Comparison of ENCODE assay signal across 7 cellular contexts in the genomic region with DNA sequence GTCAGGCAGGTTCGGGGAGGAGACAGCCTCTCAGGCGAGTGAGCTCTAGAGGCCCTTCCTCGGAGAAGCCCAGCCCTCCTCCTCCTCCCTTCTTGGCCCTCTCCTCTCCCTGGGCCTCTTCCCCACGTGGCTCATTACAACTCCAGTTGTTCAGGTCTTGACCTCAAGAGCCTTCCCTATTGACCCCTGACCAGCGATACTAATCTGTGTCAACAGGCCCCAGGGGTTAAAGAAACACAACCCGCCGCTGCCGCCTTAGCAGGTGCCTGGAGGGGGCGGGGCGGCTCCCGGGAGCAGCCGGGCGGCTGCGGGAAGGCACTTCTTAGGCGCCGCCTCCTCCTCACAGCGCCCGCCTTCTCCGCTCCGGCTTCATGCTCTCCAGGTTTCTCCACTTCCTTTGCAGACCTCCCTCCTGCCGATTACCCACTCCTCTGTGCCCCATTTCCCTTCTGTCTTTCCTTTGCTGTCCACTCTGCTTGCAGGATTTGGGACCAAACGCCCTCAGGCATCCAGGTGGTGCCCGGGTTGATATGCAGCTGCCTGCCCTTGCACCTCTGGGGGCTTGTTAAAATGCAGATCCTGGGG. TPM values are rescaled to one million over a fixed set of nuclear protein-coding genes. Genes with fewer than 3 reads are reported as not detected.
DNase-seq lines count a peak whose midpoint lies in the region; ATAC-seq, FAIRE-seq and TF ChIP-seq lines count a peak whose summit lies in the region.

No MANE protein-coding gene starts in this region.

- no peak overlapping the region for H3T11ph ChIP-seq in H9 (ENCODE audit: low read length)

- no peak for TF ChIP-seq POLR2A in GM12878 (IDR thresholded peaks at IDR 0.05; ENCODE audit: low read depth, low read length)

- H3K27ac Mint-ChIP-seq in H9, result no peak overlapping the region

- FAIRE-seq in GM12878 (lab: Jason Lieb, UNC), result no peak

- intact Hi-C loops in GM12878 (cut with micrococcal nuclease; ENCODE audit: unreplicated experiment), result no loop called here
- intact Hi-C loops in left colon (cut with DNase I, micrococcal nuclease), result no loop called here

- H3K9me3 ChIP-seq in H9 (ENCODE audit: control insufficient read depth, low read depth, low read length) (no peaks in the 10 kb centered on the region), GM12878 (replicated peaks; ENCODE audit: control insufficient read depth, insufficient read depth, low read length) (no peaks in the 10 kb centered on the region)

- H3K27me3 ChIP-seq in H9 (ENCODE audit: insufficient read depth, low read length), result peaks cover 66% of the 10 kb centered on the region
- peaks cover 0 to 9% of the 10 kb centered on the region in 2 experiments; a peak in 3 of 4 replicates for H3K27me3 ChIP-seq in GM12878 (replicated peaks in 1 of 2; ENCODE audit: control insufficient read depth in 2 of 2, insufficient read depth in 2 of 2, low read length in 1 of 2)

- H3K79me2 ChIP-seq in H9 (ENCODE audit: insufficient read depth, low read length) (no peaks in the 10 kb centered on the region), GM12878 (ENCODE audit: control insufficient read depth, insufficient read depth, low read length) (no peaks in the 10 kb centered on the region)

- no TSS peak for BruUV-seq in GM12878 (replicated peaks; lab: Mats Ljungman, UMichigan)

- no peak overlapping the region for H3K4me3 ChIP-seq in GM12878

- no peak overlapping the region for H2BK20ac ChIP-seq in H9 (ENCODE audit: low read depth, low read length, poor library complexity, severe bottlenecking)

- no peak overlapping the region for H4K5ac ChIP-seq in H9 (ENCODE audit: insufficient read length, low read depth, low read length)

- TF ChIP-seq CTCF in H9 (conservative IDR thresholded peaks at IDR 0.05) (0 out of 3 replicates have a peak, but pooled peaks have one; percentile 9), GM12878 (IDR thresholded peaks at IDR 0.05 in 2 of 3, conservative IDR thresholded peaks at IDR 0.05 in 1 of 3; ENCODE audit: control insufficient read depth in 2 of 3, extremely low read depth in 1 of 3, insufficient read depth in 1 of 3, low read depth in 3 of 3, low read length in 3 of 3) (no peak)

- no peak overlapping the region for H2BK12ac ChIP-seq in H9 (ENCODE audit: insufficient read length, low read depth, low read length)

- H3K9me3 Mint-ChIP-seq in H9, result peaks cover 0 to 10% of the 10 kb centered on the region in 2 experiments; a peak in 2 of 5 replicates

- no peak overlapping the region for H4K91ac ChIP-seq in H9 (ENCODE audit: insufficient read length, low read depth, low read length)

- H3K79me1 ChIP-seq in H9 (ENCODE audit: insufficient read depth, low read depth, low read length, poor library complexity, severe bottlenecking), result no peaks in the 10 kb centered on the region

- H2BK5ac ChIP-seq in H9 (ENCODE audit: insufficient read length, low read length), result no peak overlapping the region

- H4K20me1 ChIP-seq in H9 (ENCODE audit: control insufficient read depth, insufficient read depth, insufficient read length) (no peaks in the 10 kb centered on the region), GM12878 (ENCODE audit: control insufficient read depth, insufficient read depth) (no peaks in the 10 kb centered on the region)

- peaks cover 33 to 50% of the 10 kb centered on the region in 2 experiments for H3K4me1 Mint-ChIP-seq in H9

- no peak overlapping the region for H2BK15ac ChIP-seq in H9 (ENCODE audit: low read depth, low read length)

- no CpG with 5 or more reads among the region's 23 CpGs for WGBS in H9 (ENCODE audit: extremely low coverage, insufficient read length, low lambda C conversion rate)
- 2% methylated on average over 22 of the region's 23 CpGs for WGBS in GM12878 (ENCODE audit: insufficient coverage, insufficient replicate concordance, low lambda C conversion rate, missing lambda C conversion rate)

- H3K4me1 ChIP-seq in H9 (ENCODE audit: insufficient read depth, low read length) (peaks cover 5% of the 10 kb centered on the region; the same call in 1 of the 2 replicates), GM12878 (ENCODE audit: control insufficient read depth, insufficient read depth, low read length) (no peaks in the 10 kb centered on the region)

- SMC1A ChIA-PET in GM12878 (lab: Charles Lee; ENCODE audit: uncharacterized antibody, unreplicated experiment), result interaction anchor here (2.1 kb wide), 1 partner anchor 10 kb away, joined by 5 read pairs; no protein-coding TSS in a partner anchor

- POLR2A ChIA-PET in GM12878 (lab: Charles Lee), result interaction anchor here (1.1 kb wide), 1 partner anchor 86 kb away, joined by 4 read pairs; no protein-coding TSS in a partner anchor

- H3K23me2 ChIP-seq in H9 (ENCODE audit: insufficient read length, low read depth, low read length, poor library complexity, severe bottlenecking), result peaks cover 3% of the 10 kb centered on the region

- H3K27me3 Mint-ChIP-seq in H9 (ENCODE audit: low read depth), result peaks cover 97% of the 10 kb centered on the region

- H3K14ac ChIP-seq in H9 (ENCODE audit: insufficient read depth, low read length), result no peak overlapping the region; the same call in 1 of the 2 replicates

- no peak overlapping the region for H2AFZ ChIP-seq in H9 (ENCODE audit: low read length)
- H2AFZ ChIP-seq in GM12878 (ENCODE audit: control insufficient read depth, low read depth, low read length), result no peak overlapping the region

- no peak overlapping the region for H3K56ac ChIP-seq in H9 (ENCODE audit: insufficient read length, low read depth, low read length)

- no peaks in the 10 kb centered on the region; a peak in 2 of 7 replicates for H3K36me3 Mint-ChIP-seq in H9 (ENCODE audit: insufficient read depth in 1 of 3, low read depth in 3 of 3)

- H3K9ac ChIP-seq in H9 (ENCODE audit: extremely low read depth, insufficient read length, low read length) (no peak overlapping the region), GM12878 (ENCODE audit: control insufficient read depth, insufficient read depth, low read length) (no peak overlapping the region)

- no peak overlapping the region for H2AK5ac ChIP-seq in H9 (ENCODE audit: insufficient read length, low read length)

- H3K4me3 Mint-ChIP-seq in H9, result peak overlapping the region; percentile 36 to 73; a peak in 4 of 5 replicates

- H2BK120ac ChIP-seq in H9 (ENCODE audit: low read depth, low read length, poor library complexity, severe bottlenecking), result no peak overlapping the region

- no peak overlapping the region for H3K23ac ChIP-seq in H9 (ENCODE audit: insufficient read length, low read depth, low read length)

- RAD21 ChIA-PET in GM12878 (lab: Charles Lee; ENCODE audit: unreplicated experiment), result no interaction called here

- no peak overlapping the region for H3K4ac ChIP-seq in H9 (ENCODE audit: low read depth, low read length)

- no peak overlapping the region for H3K27ac ChIP-seq in H9 (ENCODE audit: insufficient read length, low read depth, low read length)
- H3K27ac ChIP-seq in GM12878 (ENCODE audit: control insufficient read depth, insufficient read depth), result no peak overlapping the region
- peak overlapping the region; percentile 86 for H3K27ac ChIP-seq in substantia nigra (ENCODE audit: low read depth, low read length, poor library complexity, severe bottlenecking)

- H4K8ac ChIP-seq in H9 (replicated peaks; ENCODE audit: insufficient read length, low read depth, low read length), result no peak overlapping the region

- CTCF ChIA-PET in GM12878 (lab: Yijun Ruan, JAX), result interaction anchor here (1.6 kb wide), 1 partner anchor 10 kb away, joined by 7 read pairs; no protein-coding TSS in a partner anchor

- in situ Hi-C loops in GM12878 (cut with MboI), result no loop called here

- no peak for TF ChIP-seq RAD21 in GM12878 (IDR thresholded peaks at IDR 0.05; ENCODE audit: insufficient read depth, low read depth, low read length)

- peak; percentile 50 for ATAC-seq in GM12878
- peak; percentile 84 for ATAC-seq in left colon
- ATAC-seq in GM21360 (IDR thresholded peaks at IDR 0.05; ENCODE audit: unreplicated experiment), result no peak

- no peaks in the 10 kb centered on the region for H3K36me3 ChIP-seq in GM12878 (ENCODE audit: control insufficient read depth in 2 of 2, insufficient read depth in 2 of 2, low read length in 1 of 2)

- no peak for TF ChIP-seq EP300 in GM12878 (IDR thresholded peaks at IDR 0.05; ENCODE audit: borderline replicate concordance in 1 of 2, control insufficient read depth in 1 of 2, low read depth in 2 of 2, low read length in 2 of 2)

- H3K18ac ChIP-seq in H9 (ENCODE audit: insufficient read length, low read depth, low read length), result no peak overlapping the region

- DNase-seq in H9 (peak; percentile 89), NCI-H2171 treated with DMSO at 0.1 percent for 48 hours (lab: John Stamatoyannopoulos, UW) (peak; percentile 82), GM12878 (ENCODE audit: low read depth, low spot score) (no peak), left colon (peak; percentile 77 to 85), substantia nigra (lab: John Stamatoyannopoulos, UW) (peak in 10 of 49 donors; percentile 24 to 69 (median 42)), RKO (ENCODE audit: low spot score) (no peak)

- H3K4me2 ChIP-seq in H9 (ENCODE audit: insufficient read depth, insufficient read length, low read length) (peak overlapping the region; percentile 39), GM12878 (ENCODE audit: control insufficient read depth, insufficient read depth) (peak overlapping the region; percentile 56; the same call in 1 of the 2 replicates)

RNA-seq across cellular contexts. Expression of a gene that starts 51.0 kb away (rescaled TPM):
- total RNA-seq in H9 (2021), result 0.63 and 0.86 TPM in 2 replicates
- total RNA-seq in GM12878 (2013; cell fraction: nucleolus; rRNA removed), result 13.0 and 16.6 TPM in 2 replicates
- 29.3 and 34.8 TPM in 2 replicates for total RNA-seq in GM12878 (2014; rRNA removed)
- total RNA-seq in GM12878 (2014; rRNA removed; fragmentation: Illumina TruSeq; extraction: Trizol), result 5.8 and 5.9 TPM in 2 replicates
- total RNA-seq in GM12878 (2021), result 27.4 and 30.0 TPM in 2 replicates
- polyA plus RNA-seq in GM12878 (2011; ENCODE audit: low read depth), result 0.52 TPM
- 0.56 and 0.62 TPM in 2 replicates for polyA plus RNA-seq in GM12878 (2011; rRNA removed)
- polyA plus RNA-seq in GM12878 (2011; cell fraction: cytosol; rRNA removed), result 0.84 and 1.5 TPM in 2 replicates
- polyA plus RNA-seq in GM12878 (2011; cell fraction: nucleus; rRNA removed), result 1.7 and 2.5 TPM in 2 replicates
- polyA plus RNA-seq in GM12878 (2012), result 6.5 and 9.4 TPM in 2 replicates
- 1.3 and 2.4 TPM in 2 replicates for polyA plus RNA-seq in GM12878 (2014; fragmentation: Illumina TruSeq; extraction: Trizol)
- polyA plus RNA-seq in GM12878 (2014; fragmentation: Nextera tagmentation; extraction: Ambion mirVana), result under 1 TPM; 0.10 to 0.77 TPM
- 25.1 and 30.8 TPM in 2 replicates for polyA plus RNA-seq in GM12878 (2014; rRNA removed)
- 1 to 10 TPM; 3.1 to 8.0 TPM for polyA plus RNA-seq in GM12878 (2016; fragmentation: Nextera tagmentation; extraction: Ambion mirVana)
- polyA minus RNA-seq in GM12878 (2011; rRNA and poly(A)+ RNA removed), result 0.59 and 1.1 TPM in 2 replicates
- polyA minus RNA-seq in GM12878 (2011; cell fraction: cytosol; rRNA and poly(A)+ RNA removed), result 1.7 TPM in 1 of 2 replicates, not detected in the other
- 0.73 and 1.8 TPM in 2 replicates for polyA minus RNA-seq in GM12878 (2011; cell fraction: nucleus; rRNA and poly(A)+ RNA removed)
- 1 to 10 TPM; 2.0 to 4.5 TPM for total RNA-seq in left colon

RNA-seq across cellular contexts. Expression of a gene that starts 56.4 kb away (rescaled TPM):
- 0.20 and 0.31 TPM in 2 replicates for total RNA-seq in H9 (2021)
- 1.3 and 1.6 TPM in 2 replicates for total RNA-seq in GM12878 (2013; cell fraction: nucleolus; rRNA removed)
- 0.22 and 0.28 TPM in 2 replicates for total RNA-seq in GM12878 (2014; rRNA removed)
- 0.13 and 0.18 TPM in 2 replicates for total RNA-seq in GM12878 (2014; rRNA removed; fragmentation: Illumina TruSeq; extraction: Trizol)
- 2.2 and 2.9 TPM in 2 replicates for total RNA-seq in GM12878 (2021)
- not detected for polyA plus RNA-seq in GM12878 (2011; ENCODE audit: low read depth)
- 0.19 and 0.88 TPM in 2 replicates for polyA plus RNA-seq in GM12878 (2011; rRNA removed)
- polyA plus RNA-seq in GM12878 (2011; cell fraction: cytosol; rRNA removed), result 0.49 and 0.70 TPM in 2 replicates
- 1.3 and 2.0 TPM in 2 replicates for polyA plus RNA-seq in GM12878 (2011; cell fraction: nucleus; rRNA removed)
- 0.41 and 0.57 TPM in 2 replicates for polyA plus RNA-seq in GM12878 (2012)
- 0.22 and 0.28 TPM in 2 replicates for polyA plus RNA-seq in GM12878 (2014; fragmentation: Illumina TruSeq; extraction: Trizol)
- polyA plus RNA-seq in GM12878 (2014; fragmentation: Nextera tagmentation; extraction: Ambion mirVana), result under 1 TPM; 0.02 TPM
- polyA plus RNA-seq in GM12878 (2014; rRNA removed), result 0.32 and 0.94 TPM in 2 replicates
- polyA plus RNA-seq in GM12878 (2016; fragmentation: Nextera tagmentation; extraction: Ambion mirVana), result under 1 TPM; 0.20 to 0.49 TPM
- 0.29 and 1.1 TPM in 2 replicates for polyA minus RNA-seq in GM12878 (2011; rRNA and poly(A)+ RNA removed)
- polyA minus RNA-seq in GM12878 (2011; cell fraction: cytosol; rRNA and poly(A)+ RNA removed), result 0.94 TPM in 1 of 2 replicates, not detected in the other
- polyA minus RNA-seq in GM12878 (2011; cell fraction: nucleus; rRNA and poly(A)+ RNA removed), result 1.6 and 2.1 TPM in 2 replicates
- 10 to 100 TPM; 49.8 to 61.7 TPM for total RNA-seq in left colon

Comparison
In these comparisons a context has a peak if more than half of its experiments do, and no peak if none do; other contexts are left out.
1. DNase-seq: peak in H9 (single experiment), NCI-H2171 treated with DMSO at 0.1 percent for 48 hours (single experiment) and left colon (2 of 2); none in GM12878 (single experiment) and RKO (single experiment).
2. RNA of a gene that starts 56.4 kb away (total RNA-seq): 49.8 to 61.7 TPM in left colon; 0.20 to 0.31 TPM in H9 and 0.13 to 2.9 TPM in GM12878; every median in the first group is over 10 times any median in the second.